21 cellular contexts compared by ENCODE assay signal in genomic region chr22:17971711-17972110, GRCh38. TPM values are rescaled to one million over a fixed set of nuclear protein-coding genes. Genes with fewer than 3 reads are reported as not detected.
A peak's percentile ranks its signal among the peaks of the same experiment; 100 is the strongest.
DNase-seq lines count a peak whose midpoint lies in the region; ATAC-seq and TF ChIP-seq lines count a peak whose summit lies in the region.
"Had no signal": no experiment of that assay in that cellular context is flagged by ENCODE, and none has a peak within 500 bp of the region (broad histone marks: within the 10 kb centered on the region; RNA-seq: fewer than 3 reads in every experiment).

No MANE protein-coding gene starts in this region.

- no peak for DNase-seq in left ventricle myocardium inferior
- no peak for DNase-seq in left ventricle myocardium superior
- DNase-seq in chondrocyte (ENCODE audit: low spot score): no peak
- no peak for DNase-seq in naive B cell
- no peak for DNase-seq in prostate gland (ENCODE audit: low spot score)
- no peak for DNase-seq in DMS 273 (lab: John Stamatoyannopoulos, UW; ENCODE audit: unreplicated experiment)
- DNase-seq in HuH-7 (ENCODE audit: low spot score): no peak
- no peak for DNase-seq in UCSD-AML1 (lab: John Stamatoyannopoulos, UW; ENCODE audit: unreplicated experiment)
- DNase-seq: activated CD8-positive, alpha-beta T cell treated with anti-CD3 and anti-CD28 coated beads, Interleukin-2, amount 10 ng/mL, durations not matched to agents 7 days and 5 days; activated naive CD8-positive, alpha-beta T cell treated with anti-CD3 and anti-CD28 coated beads for 36 hours; activated T-cell treated with anti-CD3 and anti-CD28 coated beads, Interleukin-2, amount 50 U/mL, for 72 hours; central memory CD4-positive, alpha-beta T cell; effector CD8-positive, alpha-beta T cell; heart left ventricle; immature natural killer cell; NCI-H1092; NCI-H510A treated with DMSO at 0.1 percent for 48 hours; stimulated activated CD4-positive, alpha-beta T cell treated with anti-CD3 and anti-CD28 coated beads, Interleukin-12 subunit alpha, Interleukin-12 subunit beta, amount 100 ng/mL, for 4 hours had no signal

- peaks cover 77% of the 10 kb centered on the region for H3K4me1 ChIP-seq in left ventricle myocardium inferior
- peaks cover 4% of the 10 kb centered on the region for H3K4me1 ChIP-seq in prostate gland (replicated peaks)

- no peak overlapping the region for H3K4me3 Mint-ChIP-seq in chondrocyte (ENCODE audit: unreplicated experiment)
- peak overlapping the region in 1 of 8 donors; percentile 56 for H3K4me3 Mint-ChIP-seq in naive B cell
- H3K4me3 Mint-ChIP-seq: activated CD8-positive, alpha-beta T cell treated with anti-CD3 and anti-CD28 coated beads, Interleukin-2, amount 10 ng/mL, durations not matched to agents 7 days and 5 days; activated naive CD8-positive, alpha-beta T cell treated with anti-CD3 and anti-CD28 coated beads for 36 hours; activated T-cell treated with anti-CD3 and anti-CD28 coated beads, Interleukin-2, amount 50 U/mL, for 72 hours; immature natural killer cell; natural killer cell treated with Interleukin-12 subunit alpha and Interleukin-12 subunit beta and Interleukin-15 and Interleukin-18, amount 100 ng/mL, for 72 hours had no signal

- H3K9me3 Mint-ChIP-seq in chondrocyte (ENCODE audit: low read depth) (no peaks in the 10 kb centered on the region), naive B cell (no peaks in the 10 kb centered on the region)
- H3K9me3 Mint-ChIP-seq: activated naive CD8-positive, alpha-beta T cell treated with anti-CD3 and anti-CD28 coated beads for 36 hours; activated T-cell treated with anti-CD3 and anti-CD28 coated beads, Interleukin-2, amount 50 U/mL, for 72 hours; immature natural killer cell; natural killer cell treated with Interleukin-12 subunit alpha and Interleukin-12 subunit beta and Interleukin-15 and Interleukin-18, amount 100 ng/mL, for 72 hours had no signal

- 83% methylated on average over 9 of the region's 9 CpGs for WGBS in prostate gland

- H3K9me3 ChIP-seq in left ventricle myocardium inferior (replicated peaks) (no peaks in the 10 kb centered on the region), prostate gland (no peaks in the 10 kb centered on the region)
- H3K9me3 ChIP-seq: heart left ventricle, tibial nerve had no signal

- no peak for TF ChIP-seq POLR2A in prostate gland (IDR thresholded peaks at IDR 0.05)

- no peaks in the 10 kb centered on the region for H3K27me3 ChIP-seq in left ventricle myocardium inferior (ENCODE audit: low read depth)
- H3K27me3 ChIP-seq in prostate gland (replicated peaks; ENCODE audit: insufficient read depth): no peaks in the 10 kb centered on the region
- H3K27me3 ChIP-seq: heart left ventricle, tibial nerve had no signal

- H3K27me3 Mint-ChIP-seq in chondrocyte (ENCODE audit: low read depth): no peaks in the 10 kb centered on the region
- no peaks in the 10 kb centered on the region for H3K27me3 Mint-ChIP-seq in naive B cell
- H3K27me3 Mint-ChIP-seq: activated naive CD8-positive, alpha-beta T cell treated with anti-CD3 and anti-CD28 coated beads for 36 hours; natural killer cell treated with Interleukin-12 subunit alpha and Interleukin-12 subunit beta and Interleukin-15 and Interleukin-18, amount 100 ng/mL, for 72 hours had no signal

- intact Hi-C loops in left ventricle myocardium inferior (cut with micrococcal nuclease) (no loop called here), left ventricle myocardium superior (cut with micrococcal nuclease) (no loop called here), prostate gland (cut with DNase I) (loop anchor here (10.0 kb wide), 1 partner anchor 57 kb away; no protein-coding TSS in a partner anchor)

- H3K27ac ChIP-seq in left ventricle myocardium inferior (replicated peaks) (peak overlapping the region; percentile 57), prostate gland (no peak overlapping the region)

- peak overlapping the region; percentile 33 for H3K27ac Mint-ChIP-seq in chondrocyte (ENCODE audit: unreplicated experiment)
- H3K27ac Mint-ChIP-seq in naive B cell: peak overlapping the region; percentile 21 to 96 (median 62)
- H3K27ac Mint-ChIP-seq: activated CD8-positive, alpha-beta T cell treated with anti-CD3 and anti-CD28 coated beads, Interleukin-2, amount 10 ng/mL, durations not matched to agents 7 days and 5 days; activated T-cell treated with anti-CD3 and anti-CD28 coated beads, Interleukin-2, amount 50 U/mL, for 72 hours; immature natural killer cell; natural killer cell treated with Interleukin-12 subunit alpha and Interleukin-12 subunit beta and Interleukin-15 and Interleukin-18, amount 100 ng/mL, for 72 hours had no signal

- H3K36me3 ChIP-seq in left ventricle myocardium inferior (no peaks in the 10 kb centered on the region), prostate gland (no peaks in the 10 kb centered on the region)
- H3K36me3 ChIP-seq: tibial nerve had no signal

- TF ChIP-seq CTCF in left ventricle myocardium inferior (IDR thresholded peaks at IDR 0.05; ENCODE audit: borderline replicate concordance) (no peak), chondrocyte (IDR thresholded peaks at IDR 0.05) (no peak), prostate gland (IDR thresholded peaks at IDR 0.05) (no peak)

- H3K4me1 Mint-ChIP-seq in chondrocyte (ENCODE audit: low read depth): peaks cover 58% of the 10 kb centered on the region
- H3K4me1 Mint-ChIP-seq in naive B cell: peaks cover 68 to 84% (median 80%) of the 10 kb centered on the region in 3 donors

- no peak overlapping the region for H3K4me3 ChIP-seq in left ventricle myocardium inferior
- H3K4me3 ChIP-seq in prostate gland: no peak overlapping the region
- H3K4me3 ChIP-seq: heart left ventricle, tibial nerve had no signal

- H3K36me3 Mint-ChIP-seq in chondrocyte (ENCODE audit: low read depth): peaks cover 2% of the 10 kb centered on the region
- peaks cover 0 to 14% of the 10 kb centered on the region in 2 donors for H3K36me3 Mint-ChIP-seq in naive B cell
- H3K36me3 Mint-ChIP-seq: immature natural killer cell; natural killer cell treated with Interleukin-12 subunit alpha and Interleukin-12 subunit beta and Interleukin-15 and Interleukin-18, amount 100 ng/mL, for 72 hours had no signal

- ATAC-seq in left ventricle myocardium superior: no peak
- no peak for ATAC-seq in naive B cell (ENCODE audit: low read depth in 2 of 2)
- ATAC-seq: activated CD8-positive, alpha-beta T cell treated with anti-CD3 and anti-CD28 coated beads, Interleukin-2, amount 10 ng/mL, durations not matched to agents 7 days and 5 days; activated T-cell treated with anti-CD3 and anti-CD28 coated beads, Interleukin-2, amount 50 U/mL, for 72 hours; natural killer cell treated with Interleukin-12 subunit alpha and Interleukin-12 subunit beta and Interleukin-15 and Interleukin-18, amount 100 ng/mL, for 72 hours; Right ventricle myocardium inferior had no signal

RNA-seq across cellular contexts. Expression of gene MICAL3, which starts 52.6 kb away (rescaled TPM):
- total RNA-seq in left ventricle myocardium inferior (92.5 TPM), left ventricle myocardium superior (90.4 TPM), chondrocyte (49.6 to 74.4 TPM (median 68.2 TPM) in 3 replicates), prostate gland (10 to 100 TPM; 58.6 to 78.7 TPM)
- polyA plus RNA-seq in naive B cell (ENCODE audit: low read depth in 6 of 6): 10 to 100 TPM; 10.9 to 28.0 (median 15.6) TPM
